In genomic region chr12:129152291-129153075, GRCh38 we compare ENCODE assay signal across 20 cellular contexts.
"Had no signal": no experiment of that assay in that cellular context is flagged by ENCODE, and none has a peak within 500 bp of the region (broad histone marks: within the 10 kb centered on the region; RNA-seq: fewer than 3 reads in every experiment).

No MANE protein-coding gene starts in this region.

- ATAC-seq: activated T-cell treated with anti-CD3 and anti-CD28 coated beads, Interleukin-2, amount 50 U/mL, for 72 hours; foreskin keratinocyte; right cardiac atrium had no signal

- H3K9me3 Mint-ChIP-seq: activated naive CD8-positive, alpha-beta T cell treated with anti-CD3 and anti-CD28 coated beads, Interleukin-2, amount 10 ng/mL, durations not matched to agents 7 days and 5 days; memory B cell; nephron progenitor cell had no signal

- H3K9me3 ChIP-seq: prostate gland, thyroid gland had no signal

- H3K36me3 ChIP-seq: prostate gland, thyroid gland had no signal

- H3K27ac ChIP-seq: foreskin keratinocyte, prostate gland, thyroid gland had no signal

- H3K27me3 Mint-ChIP-seq: activated CD4-positive, alpha-beta memory T cell treated with anti-CD3 and anti-CD28 coated beads for 36 hours; activated naive CD8-positive, alpha-beta T cell treated with anti-CD3 and anti-CD28 coated beads, Interleukin-2, amount 10 ng/mL, durations not matched to agents 7 days and 5 days; stimulated activated naive CD8-positive, alpha-beta T cell treated with anti-CD3 and anti-CD28 coated beads, Interleukin-15, Interleukin-2, amounts not matched to agents 100 ng/mL and 50 ng/mL, for 24 hours had no signal

- H3K4me3 Mint-ChIP-seq: activated CD4-positive, alpha-beta memory T cell treated with anti-CD3 and anti-CD28 coated beads for 36 hours; activated naive CD4-positive, alpha-beta T cell treated with anti-CD3 and anti-CD28 coated beads for 36 hours; activated naive CD8-positive, alpha-beta T cell treated with anti-CD3 and anti-CD28 coated beads, Interleukin-2, amount 10 ng/mL, durations not matched to agents 7 days and 5 days; activated T-cell treated with anti-CD3 and anti-CD28 coated beads, Interleukin-2, amount 50 U/mL, for 72 hours; memory B cell; nephron progenitor cell; stimulated activated naive CD8-positive, alpha-beta T cell treated with anti-CD3 and anti-CD28 coated beads, Interleukin-15, Interleukin-2, amounts not matched to agents 100 ng/mL and 50 ng/mL, for 24 hours had no signal

- H3K4me1 Mint-ChIP-seq: activated naive CD8-positive, alpha-beta T cell treated with anti-CD3 and anti-CD28 coated beads, Interleukin-2, amount 10 ng/mL, durations not matched to agents 7 days and 5 days; memory B cell had no signal

- H3K27ac Mint-ChIP-seq: activated CD4-positive, alpha-beta memory T cell treated with anti-CD3 and anti-CD28 coated beads for 36 hours; activated naive CD4-positive, alpha-beta T cell treated with anti-CD3 and anti-CD28 coated beads for 36 hours; activated naive CD8-positive, alpha-beta T cell treated with anti-CD3 and anti-CD28 coated beads, Interleukin-2, amount 10 ng/mL, durations not matched to agents 7 days and 5 days; activated T-cell treated with anti-CD3 and anti-CD28 coated beads, Interleukin-2, amount 50 U/mL, for 72 hours; memory B cell; nephron progenitor cell; stimulated activated naive CD8-positive, alpha-beta T cell treated with anti-CD3 and anti-CD28 coated beads, Interleukin-15, Interleukin-2, amounts not matched to agents 100 ng/mL and 50 ng/mL, for 24 hours had no signal

- H3K36me3 Mint-ChIP-seq: activated CD4-positive, alpha-beta memory T cell treated with anti-CD3 and anti-CD28 coated beads for 36 hours; activated naive CD8-positive, alpha-beta T cell treated with anti-CD3 and anti-CD28 coated beads, Interleukin-2, amount 10 ng/mL, durations not matched to agents 7 days and 5 days; memory B cell had no signal

- H3K4me1 ChIP-seq: foreskin keratinocyte, prostate gland, thyroid gland had no signal

- H3K27me3 ChIP-seq: foreskin keratinocyte, thyroid gland had no signal

- H3K4me3 ChIP-seq: prostate gland, thyroid gland had no signal

- DNase-seq: activated CD4-positive, alpha-beta memory T cell treated with anti-CD3 and anti-CD28 coated beads for 36 hours; activated CD4-positive, alpha-beta T cell treated with anti-CD3 and anti-CD28 coated beads for 48 hours; activated effector memory CD4-positive, alpha-beta T cell treated with Interleukin-2 at 50 U/mL for 16 hours; activated naive CD4-positive, alpha-beta T cell treated with anti-CD3 and anti-CD28 coated beads for 36 hours; activated naive CD8-positive, alpha-beta T cell treated with anti-CD3 and anti-CD28 coated beads, Interleukin-2, amount 10 ng/mL, durations not matched to agents 7 days and 5 days; activated T-cell treated with anti-CD3 and anti-CD28 coated beads, Interleukin-2, amount 50 U/mL, for 72 hours; amniotic stem cell; cortex of kidney; erythroblast; foreskin keratinocyte; nephron progenitor cell; right cardiac atrium; stimulated activated CD4-positive, alpha-beta T cell treated with anti-CD3 and anti-CD28 coated beads, Interleukin-12 subunit alpha, Interleukin-12 subunit beta, amount 100 ng/mL, for 4 hours; stimulated activated CD4-positive, alpha-beta T cell treated with anti-CD3 and anti-CD28 coated beads, Interleukin-4, amount 100 ng/mL, for 4 hours; substantia nigra; T-helper 9 cell; thyroid gland had no signal
